Comparison of ENCODE assay signal across 17 cellular contexts in genomic region chr1:77230051-77230450, GRCh38.
"Had no signal": no experiment of that assay in that cellular context is flagged by ENCODE, and none has a peak within 500 bp of the region (broad histone marks: within the 10 kb centered on the region; RNA-seq: fewer than 3 reads in every experiment).

No MANE protein-coding gene starts in this region.

- H3K27me3 ChIP-seq: brain microvascular endothelial cell, right lobe of liver, spleen, stomach, testis, upper lobe of left lung had no signal

- DNase-seq: activated CD4-positive, alpha-beta T cell treated with anti-CD3 and anti-CD28 coated beads, Interleukin-2, amount 50 U/mL, for 1 hour; activated CD8-positive, alpha-beta memory T cell treated with anti-CD3 and anti-CD28 coated beads for 24 hours; activated naive CD8-positive, alpha-beta T cell treated with anti-CD3 and anti-CD28 coated beads for 36 hours; brain microvascular endothelial cell; cortex of kidney; effector CD4-positive, alpha-beta T cell; foreskin melanocyte; head of caudate nucleus; left ventricle myocardium inferior; nephron progenitor cell; psoas muscle; right lobe of liver; spleen; stomach; testis; upper lobe of left lung had no signal

- H3K27ac Mint-ChIP-seq: activated naive CD8-positive, alpha-beta T cell treated with anti-CD3 and anti-CD28 coated beads for 36 hours; memory B cell; nephron progenitor cell had no signal

- ATAC-seq: psoas muscle had no signal

- H3K27me3 Mint-ChIP-seq: activated naive CD8-positive, alpha-beta T cell treated with anti-CD3 and anti-CD28 coated beads for 36 hours had no signal

- H3K4me3 Mint-ChIP-seq: activated naive CD8-positive, alpha-beta T cell treated with anti-CD3 and anti-CD28 coated beads for 36 hours; memory B cell; nephron progenitor cell had no signal

- H3K36me3 ChIP-seq: brain microvascular endothelial cell, left ventricle myocardium inferior, right lobe of liver, spleen, stomach, upper lobe of left lung had no signal

- H3K9me3 ChIP-seq: psoas muscle, right lobe of liver, testis, upper lobe of left lung had no signal

- H3K4me3 ChIP-seq: left ventricle myocardium inferior, psoas muscle, right lobe of liver, spleen, stomach, testis, upper lobe of left lung had no signal

- H3K4me1 Mint-ChIP-seq: activated naive CD8-positive, alpha-beta T cell treated with anti-CD3 and anti-CD28 coated beads for 36 hours; memory B cell; nephron progenitor cell had no signal

- H3K4me1 ChIP-seq: left ventricle myocardium inferior, psoas muscle, right lobe of liver, spleen, stomach, testis, upper lobe of left lung had no signal

- H3K27ac ChIP-seq: brain microvascular endothelial cell, left ventricle myocardium inferior, psoas muscle, right lobe of liver, spleen, stomach, testis, upper lobe of left lung had no signal
